In genomic region chr1:28259252-28259934, GRCh38 we compare ENCODE assay signal across 1 cellular context.
A peak's percentile ranks its signal among the peaks of the same experiment; 100 is the strongest.
TF ChIP-seq lines count a peak whose summit lies in the region.

Gene SESN2, plus strand, starts transcription at chr1:28259518. Its CDS starts 330 bp downstream, at chr1:28259848.

TF ChIP-seq in WTC11, 78 proteins besides CTCF, POLR2A, EP300 and RAD21 (continued from another document):
- no peak for TF ChIP-seq STAT6 (CRISPR knock-in tag; conservative IDR thresholded peaks at IDR 0.05; ENCODE audit: low read depth)
- no peak for TF ChIP-seq JUN (CRISPR knock-in tag; IDR thresholded peaks at IDR 0.05)
- TF ChIP-seq MYBL2 (CRISPR knock-in tag; IDR thresholded peaks at IDR 0.05): no peak; the same call in 1 of the 2 replicates
- TF ChIP-seq PRDM15 (CRISPR knock-in tag; IDR thresholded peaks at IDR 0.05): no peak
- TF ChIP-seq MXD4 (CRISPR knock-in tag; IDR thresholded peaks at IDR 0.05; ENCODE audit: borderline replicate concordance): no peak
- peak; percentile 16; the same call in 1 of the 2 replicates for TF ChIP-seq HMGXB4 (CRISPR knock-in tag; IDR thresholded peaks at IDR 0.05)
- TF ChIP-seq ELF4 (CRISPR knock-in tag; IDR thresholded peaks at IDR 0.05; ENCODE audit: low read depth): 0 out of 2 replicates have a peak, but pooled peaks have one; percentile 28
- peak; percentile 80 for TF ChIP-seq SP1 (CRISPR knock-in tag; conservative IDR thresholded peaks at IDR 0.05)
- TF ChIP-seq IRF2 (CRISPR knock-in tag; IDR thresholded peaks at IDR 0.05; ENCODE audit: borderline replicate concordance, low read depth): peak; percentile 80; the same call in 1 of the 2 replicates
- no peak for TF ChIP-seq KAT7 (CRISPR knock-in tag; IDR thresholded peaks at IDR 0.05; ENCODE audit: borderline replicate concordance)
- TF ChIP-seq ZSCAN18 (CRISPR knock-in tag; IDR thresholded peaks at IDR 0.05): no peak
- no peak for TF ChIP-seq NR1H2 (CRISPR knock-in tag; IDR thresholded peaks at IDR 0.05)
- TF ChIP-seq TEAD4 (CRISPR knock-in tag; IDR thresholded peaks at IDR 0.05): peak; percentile 50
- peak; percentile 51; the same call in 1 of the 2 replicates for TF ChIP-seq FOXK1 (CRISPR knock-in tag; IDR thresholded peaks at IDR 0.05)
- TF ChIP-seq FOXP1 (CRISPR knock-in tag; IDR thresholded peaks at IDR 0.05; ENCODE audit: borderline replicate concordance): peak; percentile 93
